8 cellular contexts compared by ENCODE assay signal in the genomic region with DNA sequence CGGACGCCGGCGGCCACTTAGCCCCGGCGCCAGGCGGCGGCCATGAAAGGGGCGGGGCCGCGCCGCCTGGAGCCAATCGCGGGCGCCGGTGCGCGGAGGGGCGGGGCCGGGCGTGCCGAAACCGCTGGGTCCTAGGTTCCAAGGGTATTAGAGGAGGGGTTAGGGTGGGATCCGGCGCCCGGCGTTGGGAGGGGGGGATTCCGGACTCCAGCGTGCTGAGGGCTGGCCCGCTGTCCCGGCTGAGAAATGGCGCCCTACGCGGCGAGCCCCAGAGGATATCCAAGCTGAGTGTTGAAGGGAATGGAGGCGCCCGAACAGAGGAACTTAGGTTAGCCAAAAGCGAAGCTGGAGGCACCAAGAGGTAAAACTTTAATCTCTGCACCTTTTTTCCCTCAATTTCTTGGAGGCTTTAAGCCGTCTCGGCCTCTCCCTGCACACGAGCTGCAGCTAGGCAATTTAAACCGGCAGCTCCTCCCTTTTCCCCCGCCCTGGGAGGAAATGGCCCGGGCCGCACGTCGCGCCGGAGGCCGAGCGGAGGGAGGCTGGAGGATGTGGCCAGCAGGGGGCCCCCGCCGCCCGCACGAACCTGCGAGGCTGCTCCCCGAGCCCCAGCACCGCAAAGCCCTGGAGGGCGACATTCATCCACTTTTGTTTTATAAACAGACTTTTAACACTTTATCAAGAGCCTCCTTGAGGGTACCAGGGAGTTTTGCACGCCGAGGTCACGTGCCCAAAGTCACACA. TPM values are rescaled to one million over a fixed set of nuclear protein-coding genes. Genes with fewer than 3 reads are reported as not detected.
A peak's percentile ranks its signal among the peaks of the same experiment; 100 is the strongest.
DNase-seq lines count a peak whose midpoint lies in the region; ATAC-seq and TF ChIP-seq lines count a peak whose summit lies in the region.

Gene XXYLT1, minus strand, starts transcription at position 44 of the 743 bp plus-strand sequence. CDS start 101 bp downstream, outside the sequence.

- H3K4me3 Mint-ChIP-seq in activated naive CD8-positive, alpha-beta T cell treated with anti-CD3 and anti-CD28 coated beads, Interleukin-2, amount 50 U/mL, for 24 hours, result peak within 1 kb of the TSS; percentile 86

- peaks cover 5% of the 10 kb centered on the region for H3K36me3 Mint-ChIP-seq in activated naive CD8-positive, alpha-beta T cell treated with anti-CD3 and anti-CD28 coated beads, Interleukin-2, amount 50 U/mL, for 24 hours (ENCODE audit: low read depth)

- H3K36me3 ChIP-seq in SU-DHL-6 (ENCODE audit: low read length) (no peaks in the 10 kb centered on the region), cardiac muscle cell (no peaks in the 10 kb centered on the region), tibial nerve (no peaks in the 10 kb centered on the region)

- ATAC-seq in HG02763 (IDR thresholded peaks at IDR 0.05; ENCODE audit: unreplicated experiment), result peak; percentile 78
- ATAC-seq in activated naive CD8-positive, alpha-beta T cell treated with anti-CD3 and anti-CD28 coated beads, Interleukin-2, amount 50 U/mL, for 24 hours, result peak; percentile 87

- peak in 1 of 2 donors; percentile 63 for TF ChIP-seq EP300 in tibial nerve (IDR thresholded peaks at IDR 0.05)

- H3K27ac Mint-ChIP-seq in activated naive CD8-positive, alpha-beta T cell treated with anti-CD3 and anti-CD28 coated beads, Interleukin-2, amount 50 U/mL, for 24 hours, result peak within 1 kb of the TSS; percentile 77

- peaks cover 25% of the 10 kb centered on the region for H3K4me1 Mint-ChIP-seq in activated naive CD8-positive, alpha-beta T cell treated with anti-CD3 and anti-CD28 coated beads, Interleukin-2, amount 50 U/mL, for 24 hours

- H3K4me1 ChIP-seq in cardiac muscle cell (ENCODE audit: low read depth) (peaks cover 20% of the 10 kb centered on the region), tibial nerve (peaks cover 0 to 26% (median 17%) of the 10 kb centered on the region in 4 donors)

- H3K4me2 ChIP-seq in SU-DHL-6 (ENCODE audit: low read depth, low read length, poor library complexity, severe bottlenecking), result peak within 1 kb of the TSS; percentile 97

- peak within 1 kb of the TSS; percentile 81 for H3K9ac ChIP-seq in SU-DHL-6 (ENCODE audit: low read length)

- H3K27me3 ChIP-seq in SU-DHL-6 (ENCODE audit: low read length) (no peaks in the 10 kb centered on the region), cardiac muscle cell (no peaks in the 10 kb centered on the region), tibial nerve (no peaks in the 10 kb centered on the region)

- peaks cover 5% of the 10 kb centered on the region; the same call in 1 of the 2 replicates for H4K20me1 ChIP-seq in SU-DHL-6 (ENCODE audit: low read depth, low read length)

- peak in 1 of 2 donors; percentile 25 for TF ChIP-seq POLR2A in tibial nerve (IDR thresholded peaks at IDR 0.05)

- 0 to 1% methylated on average over 39 to 59 of the region's 62 CpGs for WGBS in tibial nerve, 2 donors

- no peaks in the 10 kb centered on the region for H3K9me3 Mint-ChIP-seq in activated naive CD8-positive, alpha-beta T cell treated with anti-CD3 and anti-CD28 coated beads, Interleukin-2, amount 50 U/mL, for 24 hours

- H2AFZ ChIP-seq in SU-DHL-6 (ENCODE audit: low read depth, low read length, severe bottlenecking), result peak within 1 kb of the TSS; percentile 100

- no peaks in the 10 kb centered on the region for H3K9me2 ChIP-seq in SU-DHL-6 (replicated peaks; ENCODE audit: insufficient read depth, low read length)

- peak; percentile 83 for DNase-seq in NCI-H128 (lab: John Stamatoyannopoulos, UW; ENCODE audit: unreplicated experiment)
- DNase-seq in activated naive CD8-positive, alpha-beta T cell treated with anti-CD3 and anti-CD28 coated beads, Interleukin-2, amount 50 U/mL, for 24 hours, result peak; percentile 94
- peak; percentile 93 to 96 for DNase-seq in cardiac muscle cell (ENCODE audit: low read depth in 1 of 2, low spot score in 1 of 2)
- DNase-seq in pons (ENCODE audit: low spot score), result peak; percentile 90
- DNase-seq in tibial nerve (ENCODE audit: low spot score in 2 of 2), result peak; percentile 75 to 79

- H3K4me3 ChIP-seq in SU-DHL-6 (ENCODE audit: insufficient read depth, low read length, poor library complexity, severe bottlenecking) (peak within 1 kb of the TSS; percentile 82), cardiac muscle cell (peak within 1 kb of the TSS; percentile 68), tibial nerve (peak within 1 kb of the TSS; percentile 62 to 91 (median 76))

- H3F3A ChIP-seq in SU-DHL-6 (ENCODE audit: insufficient read depth), result peaks cover 16% of the 10 kb centered on the region; the same call in 1 of the 2 replicates

- H3K9me3 ChIP-seq in SU-DHL-6 (ENCODE audit: insufficient read depth, low read length) (no peaks in the 10 kb centered on the region), cardiac muscle cell (ENCODE audit: low read depth) (no peaks in the 10 kb centered on the region), tibial nerve (no peaks in the 10 kb centered on the region)

- H3K27ac ChIP-seq in SU-DHL-6 (ENCODE audit: low read depth, low read length) (peak within 1 kb of the TSS; percentile 82), cardiac muscle cell (peak within 1 kb of the TSS; percentile 87), tibial nerve (peak within 1 kb of the TSS; percentile 25 to 90 (median 81))

- H3K79me2 ChIP-seq in SU-DHL-6 (ENCODE audit: insufficient read depth, low read length), result no peaks in the 10 kb centered on the region

- TF ChIP-seq CTCF in GM12874 (IDR thresholded peaks at IDR 0.05; ENCODE audit: insufficient read depth, low read depth, low read length), result peak; percentile 89
- peak; percentile 97 for TF ChIP-seq CTCF in SU-DHL-6 (IDR thresholded peaks at IDR 0.05; ENCODE audit: insufficient read depth, low read length, poor library complexity, severe bottlenecking)
- TF ChIP-seq CTCF in cardiac muscle cell (IDR thresholded peaks at IDR 0.05; ENCODE audit: low read depth, low read length), result peak; percentile 94
- TF ChIP-seq CTCF in tibial nerve (IDR thresholded peaks at IDR 0.05), result peak; percentile 88 to 97 (median 95)

- no peaks in the 10 kb centered on the region for H3K27me3 Mint-ChIP-seq in activated naive CD8-positive, alpha-beta T cell treated with anti-CD3 and anti-CD28 coated beads, Interleukin-2, amount 50 U/mL, for 24 hours

RNA-seq across cellular contexts. Expression of gene XXYLT1, which starts in this region (rescaled TPM):
- total RNA-seq in cardiac muscle cell, result 59.1 and 62.2 TPM in 2 replicates
- 52.5 and 62.3 TPM in 2 replicates for polyA plus RNA-seq in cardiac muscle cell
- total RNA-seq in tibial nerve, result 10 to 100 TPM in 3 of 4 donors, 1 to 10 TPM in 1; 9.6 to 17.7 (median 13.2) TPM

Comparison
In these comparisons a context has a peak if more than half of its experiments do, and no peak if none do; other contexts are left out.
1. Peak in every context shown above with its lines: DNase-seq, ATAC-seq, H3K4me3 ChIP-seq and H3K27ac ChIP-seq.